In genomic region chrX:108245462-108245861, GRCh38 we compare ENCODE assay signal across 22 cellular contexts.
DNase-seq lines count a peak whose midpoint lies in the region; ATAC-seq and TF ChIP-seq lines count a peak whose summit lies in the region.
"Had no signal": no experiment of that assay in that cellular context is flagged by ENCODE, and none has a peak within 500 bp of the region (broad histone marks: within the 10 kb centered on the region; RNA-seq: fewer than 3 reads in every experiment).

No MANE protein-coding gene starts in this region.

- WGBS in mammary epithelial cell (ENCODE audit: low coverage, missing lambda C conversion rate), result 63% methylated on average over 6 of the region's 6 CpGs

- H3K27ac Mint-ChIP-seq in stimulated activated naive CD8-positive, alpha-beta T cell treated with anti-CD3 and anti-CD28 coated beads, Interleukin-15, amount 100 ng/mL, for 72 hours, result no peak overlapping the region
- H3K27ac Mint-ChIP-seq in stimulated activated naive B cell treated with anti-CD40 and anti-IgM and Interleukin-4, amounts not matched to agents 10 μg/mL and 1 μg/mL and 100 μg/mL, for 72 hours, result no peak overlapping the region
- H3K27ac Mint-ChIP-seq: activated CD4-positive, alpha-beta T cell treated with anti-CD3 and anti-CD28 coated beads for 36 hours; activated CD8-positive, alpha-beta memory T cell treated with anti-CD3 and anti-CD28 coated beads, Interleukin-2, amount 10 ng/mL, durations not matched to agents 7 days and 5 days; activated T-helper 2 cell treated with anti-CD3 and anti-CD28 coated beads, Interferon-gamma antibody, Interleukin-2, Interleukin-4, amounts not matched to agents 10 μg/mL and 5 μg/mL and 100 μg/mL, durations not matched to agents 14 hours and 24 hours and 36 hours; CD4-positive, alpha-beta T cell; naive thymus-derived CD4-positive, alpha-beta T cell had no signal

- H3K36me3 Mint-ChIP-seq in stimulated activated naive B cell treated with anti-CD40 and anti-IgM and Interleukin-4, amounts not matched to agents 10 μg/mL and 1 μg/mL and 100 μg/mL, for 72 hours, result no peaks in the 10 kb centered on the region
- H3K36me3 Mint-ChIP-seq: activated CD8-positive, alpha-beta memory T cell treated with anti-CD3 and anti-CD28 coated beads, Interleukin-2, amount 10 ng/mL, durations not matched to agents 7 days and 5 days; naive thymus-derived CD4-positive, alpha-beta T cell had no signal

- no peak overlapping the region for H2AFZ ChIP-seq in MM.1S (ENCODE audit: low read length)
- H2AFZ ChIP-seq in mammary epithelial cell (ENCODE audit: low read depth, low read length), result no peak overlapping the region

- H4K20me1 ChIP-seq in MM.1S (ENCODE audit: insufficient read depth, low read length), result no peaks in the 10 kb centered on the region
- H4K20me1 ChIP-seq in mammary epithelial cell (ENCODE audit: insufficient read depth, low read length), result no peaks in the 10 kb centered on the region

- BruUV-seq in A673 (replicated peaks; lab: Mats Ljungman, UMichigan) (no TSS peak), mammary epithelial cell (replicated peaks; lab: Mats Ljungman, UMichigan) (no TSS peak)

- H3K4me3 Mint-ChIP-seq in stimulated activated naive CD8-positive, alpha-beta T cell treated with anti-CD3 and anti-CD28 coated beads, Interleukin-15, amount 100 ng/mL, for 72 hours, result no peak overlapping the region
- H3K4me3 Mint-ChIP-seq in stimulated activated naive B cell treated with anti-CD40 and anti-IgM and Interleukin-4, amounts not matched to agents 10 μg/mL and 1 μg/mL and 100 μg/mL, for 72 hours, result no peak overlapping the region
- H3K4me3 Mint-ChIP-seq: activated CD4-positive, alpha-beta T cell treated with anti-CD3 and anti-CD28 coated beads for 36 hours; activated CD8-positive, alpha-beta memory T cell treated with anti-CD3 and anti-CD28 coated beads, Interleukin-2, amount 10 ng/mL, durations not matched to agents 7 days and 5 days; CD4-positive, alpha-beta T cell; naive thymus-derived CD4-positive, alpha-beta T cell had no signal

- no peaks in the 10 kb centered on the region for H3K9me2 ChIP-seq in MM.1S (replicated peaks; ENCODE audit: insufficient read depth, low read length)

- peak; percentile 25; the same call in 1 of the 2 replicates for TF ChIP-seq CTCF in A673 (conservative IDR thresholded peaks at IDR 0.05; ENCODE audit: low read depth, low read length)
- TF ChIP-seq CTCF in MM.1S (IDR thresholded peaks at IDR 0.05; ENCODE audit: low read length), result peak; percentile 17
- peak; percentile 13 to 27 for TF ChIP-seq CTCF in mammary epithelial cell (conservative IDR thresholded peaks at IDR 0.05 in 1 of 2, IDR thresholded peaks at IDR 0.05 in 1 of 2; ENCODE audit: extremely low read depth in 1 of 2, insufficient read depth in 1 of 2, low read depth in 1 of 2, low read length in 2 of 2)

- no peak for DNase-seq in A673 (ENCODE audit: low spot score)
- DNase-seq in MM.1S, result no peak
- no peak for DNase-seq in mammary epithelial cell
- DNase-seq in stimulated activated naive CD8-positive, alpha-beta T cell treated with anti-CD3 and anti-CD28 coated beads, Interleukin-15, amount 100 ng/mL, for 72 hours, result no peak
- no peak for DNase-seq in stimulated activated naive B cell treated with anti-CD40 and anti-IgM and Interleukin-4, amounts not matched to agents 10 μg/mL and 1 μg/mL and 100 μg/mL, for 72 hours
- DNase-seq: ACHN; activated CD4-positive, alpha-beta T cell treated with anti-CD3 and anti-CD28 coated beads for 36 hours; activated CD8-positive, alpha-beta memory T cell treated with anti-CD3 and anti-CD28 coated beads, Interleukin-2, amount 10 ng/mL, durations not matched to agents 7 days and 5 days; CD4-positive, alpha-beta T cell; DMS79 treated with DMSO at 0.1 percent for 48 hours; glutamatergic neuron; KBM-7; naive thymus-derived CD4-positive, alpha-beta T cell; NCI-H1105 treated with DMSO at 0.1 percent for 48 hours; NCI-H2107; NCI-H526 treated with DMSO at 0.1 percent for 48 hours; RPMI8226 had no signal

- in situ Hi-C loops in mammary epithelial cell (cut with MboI; ENCODE audit: low sequenced_read_pairs in 2 of 2), result no loop called here

- no peaks in the 10 kb centered on the region for H3F3A ChIP-seq in MM.1S (ENCODE audit: insufficient read depth, low read length)

- H3K9me3 Mint-ChIP-seq in stimulated activated naive CD8-positive, alpha-beta T cell treated with anti-CD3 and anti-CD28 coated beads, Interleukin-15, amount 100 ng/mL, for 72 hours, result no peaks in the 10 kb centered on the region
- H3K9me3 Mint-ChIP-seq in stimulated activated naive B cell treated with anti-CD40 and anti-IgM and Interleukin-4, amounts not matched to agents 10 μg/mL and 1 μg/mL and 100 μg/mL, for 72 hours, result no peaks in the 10 kb centered on the region
- H3K9me3 Mint-ChIP-seq: activated T-helper 2 cell treated with anti-CD3 and anti-CD28 coated beads, Interferon-gamma antibody, Interleukin-2, Interleukin-4, amounts not matched to agents 10 μg/mL and 5 μg/mL and 100 μg/mL, durations not matched to agents 14 hours and 24 hours and 36 hours; CD4-positive, alpha-beta T cell; naive thymus-derived CD4-positive, alpha-beta T cell had no signal

- H3K4me2 ChIP-seq in MM.1S (ENCODE audit: low read depth, low read length) (no peak overlapping the region), mammary epithelial cell (ENCODE audit: insufficient read depth, low read depth, low read length) (no peak overlapping the region)

- H3K79me2 ChIP-seq in MM.1S (ENCODE audit: low read length) (no peaks in the 10 kb centered on the region), mammary epithelial cell (ENCODE audit: insufficient read depth, low read length) (no peaks in the 10 kb centered on the region)

- no peak overlapping the region for H3K27ac ChIP-seq in A673 (ENCODE audit: low read depth, low read length, poor library complexity, severe bottlenecking)
- no peak overlapping the region for H3K27ac ChIP-seq in MM.1S (ENCODE audit: low read length)
- H3K27ac ChIP-seq in mammary epithelial cell (ENCODE audit: insufficient read depth, low read depth, low read length), result no peak overlapping the region
- H3K27ac ChIP-seq: esophagus muscularis mucosa had no signal

- H3K27me3 Mint-ChIP-seq in stimulated activated naive CD8-positive, alpha-beta T cell treated with anti-CD3 and anti-CD28 coated beads, Interleukin-15, amount 100 ng/mL, for 72 hours, result no peaks in the 10 kb centered on the region
- peaks cover 0 to 8% of the 10 kb centered on the region in 2 donors for H3K27me3 Mint-ChIP-seq in stimulated activated naive B cell treated with anti-CD40 and anti-IgM and Interleukin-4, amounts not matched to agents 10 μg/mL and 1 μg/mL and 100 μg/mL, for 72 hours
- H3K27me3 Mint-ChIP-seq: activated CD4-positive, alpha-beta T cell treated with anti-CD3 and anti-CD28 coated beads for 36 hours had no signal

- H3K4me1 Mint-ChIP-seq in stimulated activated naive CD8-positive, alpha-beta T cell treated with anti-CD3 and anti-CD28 coated beads, Interleukin-15, amount 100 ng/mL, for 72 hours, result no peaks in the 10 kb centered on the region
- H3K4me1 Mint-ChIP-seq in stimulated activated naive B cell treated with anti-CD40 and anti-IgM and Interleukin-4, amounts not matched to agents 10 μg/mL and 1 μg/mL and 100 μg/mL, for 72 hours, result no peaks in the 10 kb centered on the region
- H3K4me1 Mint-ChIP-seq: activated CD4-positive, alpha-beta T cell treated with anti-CD3 and anti-CD28 coated beads for 36 hours; activated CD8-positive, alpha-beta memory T cell treated with anti-CD3 and anti-CD28 coated beads, Interleukin-2, amount 10 ng/mL, durations not matched to agents 7 days and 5 days; naive thymus-derived CD4-positive, alpha-beta T cell had no signal

- intact Hi-C loops in A673 (cut with micrococcal nuclease; ENCODE audit: unreplicated experiment), result no loop called here
- intact Hi-C loops in mammary epithelial cell (cut with micrococcal nuclease), result no loop called here

- H3K4me3 ChIP-seq in A673 (ENCODE audit: low read depth, low read length, poor library complexity, severe bottlenecking), result no peak overlapping the region
- H3K4me3 ChIP-seq in MM.1S (ENCODE audit: low read length), result no peak overlapping the region
- no peak overlapping the region for H3K4me3 ChIP-seq in mammary epithelial cell (replicated peaks in 1 of 3; ENCODE audit: insufficient read depth in 1 of 3, low read depth in 2 of 3, low read length in 3 of 3)
- H3K4me3 ChIP-seq: esophagus muscularis mucosa had no signal

- ATAC-seq in GM18868 (IDR thresholded peaks at IDR 0.05; ENCODE audit: unreplicated experiment) (peak; percentile 46), SK-N-SH treated with all-trans-retinoic acid at 6 μM for 48 hours (no peak), HG02759 (IDR thresholded peaks at IDR 0.05; ENCODE audit: unreplicated experiment) (no peak)
- ATAC-seq in stimulated activated naive CD8-positive, alpha-beta T cell treated with anti-CD3 and anti-CD28 coated beads, Interleukin-15, amount 100 ng/mL, for 72 hours, result no peak
- ATAC-seq in stimulated activated naive B cell treated with anti-CD40 and anti-IgM and Interleukin-4, amounts not matched to agents 10 μg/mL and 1 μg/mL and 100 μg/mL, for 72 hours (replicated peaks), result no peak
- ATAC-seq: activated CD4-positive, alpha-beta T cell treated with anti-CD3 and anti-CD28 coated beads for 36 hours; activated CD8-positive, alpha-beta memory T cell treated with anti-CD3 and anti-CD28 coated beads, Interleukin-2, amount 10 ng/mL, durations not matched to agents 7 days and 5 days; naive thymus-derived CD4-positive, alpha-beta T cell had no signal

- H3K36me3 ChIP-seq in A673 (ENCODE audit: insufficient read depth, low read length, poor library complexity, severe bottlenecking), result no peaks in the 10 kb centered on the region
- H3K36me3 ChIP-seq in MM.1S (replicated peaks; ENCODE audit: insufficient read depth, low read length), result no peaks in the 10 kb centered on the region
- H3K36me3 ChIP-seq in mammary epithelial cell (ENCODE audit: insufficient read depth, low read length), result no peaks in the 10 kb centered on the region
- H3K36me3 ChIP-seq: esophagus muscularis mucosa had no signal

- H3K9ac ChIP-seq in MM.1S (ENCODE audit: low read length) (no peak overlapping the region), mammary epithelial cell (ENCODE audit: insufficient read depth, low read length) (no peak overlapping the region)

- H3K27me3 ChIP-seq in A673 (replicated peaks; ENCODE audit: insufficient read depth, low read depth, low read length, poor library complexity) (peaks cover 11% of the 10 kb centered on the region), MM.1S (replicated peaks; ENCODE audit: insufficient read depth, low read length) (no peaks in the 10 kb centered on the region), mammary epithelial cell (ENCODE audit: insufficient read depth, low read length) (no peaks in the 10 kb centered on the region)

- H3K4me1 ChIP-seq in A673 (ENCODE audit: insufficient read depth, low read length, poor library complexity, severe bottlenecking) (no peaks in the 10 kb centered on the region), MM.1S (ENCODE audit: low read length) (no peaks in the 10 kb centered on the region), mammary epithelial cell (ENCODE audit: insufficient read depth, low read length) (no peaks in the 10 kb centered on the region)

- dilution Hi-C loops in mammary epithelial cell (cut with HindIII; ENCODE audit: low sequenced_read_pairs), result no loop called here

- H3K9me3 ChIP-seq in A673 (ENCODE audit: low read depth, low read length, poor library complexity, severe bottlenecking) (no peaks in the 10 kb centered on the region), MM.1S (replicated peaks; ENCODE audit: insufficient read depth, low read length) (no peaks in the 10 kb centered on the region), mammary epithelial cell (replicated peaks; ENCODE audit: insufficient read depth, low read length) (no peaks in the 10 kb centered on the region)
- H3K9me3 ChIP-seq: esophagus muscularis mucosa had no signal

- POLR2A ChIA-PET in A673 (lab: Charles Lee; ENCODE audit: low non-redundant PET), result no interaction called here

- CTCF ChIA-PET in A673 (lab: Charles Lee) (no interaction called here), mammary epithelial cell (lab: Charles Lee; ENCODE audit: low non-redundant PET) (no interaction called here)
